ENCODE assay signal across 28 cellular contexts in the genomic region with DNA sequence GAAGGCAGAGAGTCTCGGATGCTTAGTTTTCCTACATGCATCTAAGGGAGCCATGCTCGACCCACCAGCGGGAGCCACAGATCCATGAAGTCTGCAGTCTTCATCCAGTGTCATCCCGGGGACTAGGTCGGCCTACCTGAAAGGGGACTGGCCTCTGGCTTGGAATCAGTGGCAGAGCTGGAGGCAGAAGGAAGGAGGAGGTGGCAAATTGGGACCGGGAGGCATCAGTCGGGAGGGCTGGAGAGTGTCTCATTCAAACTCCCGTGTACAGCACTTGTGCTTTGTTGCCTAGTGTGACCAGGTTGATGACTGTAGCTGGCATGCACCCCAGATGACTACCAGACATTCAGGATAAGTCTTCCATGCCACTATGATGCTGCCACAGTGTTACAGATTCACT. TPM values are rescaled to one million over a fixed set of nuclear protein-coding genes. Genes with fewer than 3 reads are reported as not detected.
DNase-seq lines count a peak whose midpoint lies in the region; ATAC-seq, FAIRE-seq and TF ChIP-seq lines count a peak whose summit lies in the region.
"Had no signal": no experiment of that assay in that cellular context is flagged by ENCODE, and none has a peak within 500 bp of the region (broad histone marks: within the 10 kb centered on the region; RNA-seq: fewer than 3 reads in every experiment).

No MANE protein-coding gene starts in this region.

- no peaks in the 10 kb centered on the region for H3K4me1 Mint-ChIP-seq in Caco-2 (ENCODE audit: low read depth, unreplicated experiment)
- H3K4me1 Mint-ChIP-seq: B cell had no signal

- H3K36me3 ChIP-seq in bronchial epithelial cell (ENCODE audit: control insufficient read depth, insufficient read depth, low read length) (no peaks in the 10 kb centered on the region), Caco-2 (ENCODE audit: control insufficient read depth, insufficient read depth, low read length) (no peaks in the 10 kb centered on the region)
- H3K36me3 ChIP-seq: BLaER1 treated with 17β-estradiol and CSF1 and Interleukin-3, amounts not matched to agents 10 nM and 100 nM had no signal

- H3K27ac ChIP-seq in temporal lobe (ENCODE audit: low read depth, low read length), result peak overlapping the region; percentile 23
- H3K27ac ChIP-seq: 22Rv1; A549; BLaER1 treated with 17β-estradiol and CSF1 and Interleukin-3, amounts not matched to agents 10 nM and 100 nM; C4-2B had no signal

- no peaks in the 10 kb centered on the region for H3K9me3 Mint-ChIP-seq in Caco-2 (ENCODE audit: unreplicated experiment)
- H3K9me3 Mint-ChIP-seq: CD4-positive, alpha-beta T cell; CD8-positive, alpha-beta T cell had no signal

- peak; percentile 58 for FAIRE-seq in bronchial epithelial cell (lab: Jason Lieb, UNC)
- FAIRE-seq in H54 (lab: Jason Lieb, UNC), result no peak
- FAIRE-seq: GM12878, GM12892, GM19239 had no signal

- CTCF ChIA-PET in Caco-2 (lab: Charles Lee), result no interaction called here

- no peaks in the 10 kb centered on the region for H3K4me1 ChIP-seq in Caco-2
- H3K4me1 ChIP-seq: A549 had no signal

- peak; percentile 13 for ATAC-seq in esophagus mucosa
- ATAC-seq: A549; CD8-positive, alpha-beta T cell; GM12878 had no signal

- no peak overlapping the region for H3K4me3 ChIP-seq in bronchial epithelial cell (ENCODE audit: low read depth, low read length)
- no peak overlapping the region for H3K4me3 ChIP-seq in Caco-2 (ENCODE audit: low read depth, low read length)
- H3K4me3 ChIP-seq: A549; BLaER1 treated with 17β-estradiol and CSF1 and Interleukin-3, amounts not matched to agents 10 nM and 100 nM; GM12878 had no signal

- no peak overlapping the region for H3K27ac Mint-ChIP-seq in Caco-2 (ENCODE audit: unreplicated experiment)
- H3K27ac Mint-ChIP-seq: B cell; CD4-positive, alpha-beta T cell; CD8-positive, alpha-beta T cell had no signal

- no peak for DNase-seq in bronchial epithelial cell (ENCODE audit: low read depth)
- peak; percentile 69 for DNase-seq in mesenteric fat pad (ENCODE audit: low spot score)
- no peak for DNase-seq in NCI-H446 treated with DMSO at 0.1 percent for 48 hours (lab: John Stamatoyannopoulos, UW)
- DNase-seq in superior temporal gyrus (ENCODE audit: extremely low spot score), result no peak
- DNase-seq in H54 (ENCODE audit: insufficient read length, low spot score), result no peak
- DNase-seq in Caco-2, result no peak
- DNase-seq: AML-193; CD4-positive, alpha-beta T cell; CD8-positive, alpha-beta T cell; DMS 273 treated with DMSO at 0.1 percent for 48 hours; DMS153; DMS53; DMS79; DND-41; EL; GDM1 had no signal

- H3K27me3 ChIP-seq in bronchial epithelial cell (ENCODE audit: control insufficient read depth, insufficient read depth, low read length) (no peaks in the 10 kb centered on the region), Caco-2 (replicated peaks; ENCODE audit: control insufficient read depth, insufficient read depth, low read length) (no peaks in the 10 kb centered on the region)
- H3K27me3 ChIP-seq: BLaER1 treated with 17β-estradiol and CSF1 and Interleukin-3, amounts not matched to agents 10 nM and 100 nM had no signal

- TF ChIP-seq CTCF in bronchial epithelial cell (IDR thresholded peaks at IDR 0.05; ENCODE audit: insufficient read depth, low read length, severe bottlenecking) (no peak), Caco-2 (IDR thresholded peaks at IDR 0.05; ENCODE audit: insufficient read depth in 1 of 2, low read depth in 1 of 2, low read length in 1 of 2, severe bottlenecking in 1 of 2, unreplicated experiment in 1 of 2) (no peak)

- intact Hi-C loops in Caco-2 (cut with micrococcal nuclease; ENCODE audit: unreplicated experiment), result no loop called here

- H3K9me3 ChIP-seq in Caco-2, result no peaks in the 10 kb centered on the region
- H3K9me3 ChIP-seq: BLaER1 treated with 17β-estradiol and CSF1 and Interleukin-3, amounts not matched to agents 10 nM and 100 nM had no signal

- no peaks in the 10 kb centered on the region for H3K27me3 Mint-ChIP-seq in Caco-2 (ENCODE audit: insufficient read depth, unreplicated experiment)
- H3K27me3 Mint-ChIP-seq: B cell; CD4-positive, alpha-beta T cell had no signal

- H3K36me3 Mint-ChIP-seq in Caco-2 (ENCODE audit: insufficient read depth, unreplicated experiment), result no peaks in the 10 kb centered on the region
- H3K36me3 Mint-ChIP-seq: CD8-positive, alpha-beta T cell had no signal

- no peak for TF ChIP-seq POLR2A in H54 (IDR thresholded peaks at IDR 0.05; ENCODE audit: low read depth, low read length)

- POLR2A ChIA-PET in Caco-2 (lab: Charles Lee), result no interaction called here

- BruUV-seq in Caco-2 (replicated peaks; lab: Mats Ljungman, UMichigan), result no TSS peak

- H3K4me3 Mint-ChIP-seq in Caco-2 (ENCODE audit: unreplicated experiment), result no peak overlapping the region
- H3K4me3 Mint-ChIP-seq: B cell; CD4-positive, alpha-beta T cell; CD8-positive, alpha-beta T cell had no signal

RNA-seq across cellular contexts. Expression of a gene that starts 26.5 kb away (rescaled TPM):
- total RNA-seq in bronchial epithelial cell (not detected in 2 replicates), esophagus mucosa (0.20 TPM), mesenteric fat pad (not detected), temporal lobe (18.2 TPM), Caco-2 (2022) (0.23 TPM in 1 of 2 replicates, not detected in the other)
- total RNA-seq: A172; B cell; CD4-positive, alpha-beta T cell; CD8-positive, alpha-beta T cell; G401; GM12878 had no signal

Comparison
In these comparisons a context has a peak if more than half of its experiments do, and no peak if none do; other contexts are left out.
1. RNA of a gene that starts 26.5 kb away (total RNA-seq): 18.2 TPM in temporal lobe (single experiment); 0.20 TPM in esophagus mucosa (single experiment), 0.23 TPM in Caco-2, not detected in bronchial epithelial cell and not detected in mesenteric fat pad (single experiment); every median in the first group is over 10 times any median in the second.